In genomic region chr14:93959239-93960107, GRCh38 we compare ENCODE assay signal across 9 cellular contexts. TPM values are rescaled to one million over a fixed set of nuclear protein-coding genes. Genes with fewer than 3 reads are reported as not detected.
DNase-seq lines count a peak whose midpoint lies in the region; ATAC-seq, FAIRE-seq and TF ChIP-seq lines count a peak whose summit lies in the region.
"Had no signal": no experiment of that assay in that cellular context is flagged by ENCODE, and none has a peak within 500 bp of the region (broad histone marks: within the 10 kb centered on the region; RNA-seq: fewer than 3 reads in every experiment).

No MANE protein-coding gene starts in this region.

- no peaks in the 10 kb centered on the region for H3K9me1 ChIP-seq in keratinocyte (ENCODE audit: control insufficient read depth, extremely low read depth, insufficient read depth, low read length)

- no peak for TF ChIP-seq POLR2A in adrenal gland (IDR thresholded peaks at IDR 0.05)

- intact Hi-C loops in adrenal gland (cut with DNase I) = no loop called here

- WGBS in adrenal gland, 4 donors = 45 to 69% (median 59%) methylated on average over 13 to 23 of the region's 23 CpGs

- dilution Hi-C loops in keratinocyte (cut with MboI; ENCODE audit: extremely low pct_ligation_motif_present, low sequenced_read_pairs) = no loop called here

- H3K9ac ChIP-seq in BLaER1 = peak overlapping the region; percentile 49
- peak overlapping the region; percentile 64 for H3K9ac ChIP-seq in keratinocyte (ENCODE audit: control insufficient read depth, extremely low read depth, insufficient read depth, low read length)

- H3K27me3 ChIP-seq in BLaER1 = no peaks in the 10 kb centered on the region
- H3K27me3 ChIP-seq in adrenal gland = no peaks in the 10 kb centered on the region
- no peaks in the 10 kb centered on the region for H3K27me3 ChIP-seq in keratinocyte (ENCODE audit: control insufficient read depth, extremely low read depth, insufficient read depth, low read length)

- H3K4me1 ChIP-seq in BLaER1 (peaks cover 100% of the 10 kb centered on the region), adrenal gland (replicated peaks in 1 of 2) (peaks cover 9 to 18% of the 10 kb centered on the region in 2 donors), keratinocyte (ENCODE audit: control insufficient read depth, extremely low read depth, insufficient read depth, low read length) (peaks cover 19% of the 10 kb centered on the region)

- ATAC-seq in GM19438 (IDR thresholded peaks at IDR 0.05; ENCODE audit: low read depth, unreplicated experiment) (peak; percentile 53), HG03460 (IDR thresholded peaks at IDR 0.05; ENCODE audit: unreplicated experiment) (peak; percentile 64)

- H2AFZ ChIP-seq in keratinocyte (ENCODE audit: control insufficient read depth, low read length) = peak overlapping the region; percentile 34

- DNase-seq in SW480 (ENCODE audit: low spot score) (peak; percentile 99), adrenal gland (peak; percentile 70 to 94 (median 88)), keratinocyte (ENCODE audit: low read depth, low spot score) (peak; percentile 97), NCI-H345 (lab: John Stamatoyannopoulos, UW) (no peak)
- DNase-seq in stimulated activated CD4-positive, alpha-beta T cell treated with anti-CD3 and anti-CD28 coated beads, TNF-alpha, amount 100 ng/mL, for 4 hours (ENCODE audit: low read depth in 3 of 3) = peak; percentile 70 to 87 (median 81)

- H3K27ac ChIP-seq in BLaER1 = peak overlapping the region; percentile 88
- peak overlapping the region in 3 of 5 donors; percentile 17 to 75 (median 67) for H3K27ac ChIP-seq in adrenal gland
- H3K27ac ChIP-seq in keratinocyte (ENCODE audit: control insufficient read depth, insufficient read depth, low read length) = peak overlapping the region; percentile 94

- TF ChIP-seq CTCF in adrenal gland (IDR thresholded peaks at IDR 0.05) (no peak), keratinocyte (optimal IDR thresholded peaks at IDR 0.05 in 1 of 3, IDR thresholded peaks at IDR 0.05 in 1 of 3, conservative IDR thresholded peaks at IDR 0.05 in 1 of 3; ENCODE audit: extremely low read depth in 1 of 3, insufficient read depth in 2 of 3, low read length in 3 of 3) (no peak)

- no peaks in the 10 kb centered on the region for H4K20me1 ChIP-seq in BLaER1
- no peaks in the 10 kb centered on the region for H4K20me1 ChIP-seq in keratinocyte (ENCODE audit: control insufficient read depth, extremely low read depth, insufficient read depth, low read length)

- 0 out of 2 replicates have a peak overlapping the region, but pooled peaks have one; percentile 9 for H3K4me3 ChIP-seq in BLaER1
- H3K4me3 ChIP-seq in adrenal gland = no peak overlapping the region
- no peak overlapping the region for H3K4me3 ChIP-seq in keratinocyte (ENCODE audit: control insufficient read depth in 2 of 3, extremely low read depth in 1 of 3, insufficient read depth in 2 of 3, low read depth in 1 of 3, low read length in 3 of 3)

- H3K36me3 ChIP-seq in BLaER1 = no peaks in the 10 kb centered on the region
- no peaks in the 10 kb centered on the region for H3K36me3 ChIP-seq in adrenal gland (replicated peaks in 1 of 2)
- no peaks in the 10 kb centered on the region for H3K36me3 ChIP-seq in keratinocyte (ENCODE audit: control insufficient read depth in 2 of 2, extremely low read depth in 1 of 2, insufficient read depth in 2 of 2, low read length in 2 of 2)

- no peaks in the 10 kb centered on the region for H3K9me3 ChIP-seq in BLaER1
- no peaks in the 10 kb centered on the region for H3K9me3 ChIP-seq in adrenal gland (replicated peaks in 1 of 3)
- H3K9me3 ChIP-seq in keratinocyte (ENCODE audit: control insufficient read depth, low read depth, low read length) = no peaks in the 10 kb centered on the region

- H3K4me2 ChIP-seq in BLaER1 (peak overlapping the region; percentile 91), keratinocyte (ENCODE audit: control insufficient read depth, extremely low read depth, insufficient read depth, low read depth, low read length) (peak overlapping the region; percentile 75)

- FAIRE-seq in keratinocyte (lab: Jason Lieb, UNC) = peak; percentile 76

- H3K79me2 ChIP-seq in keratinocyte (ENCODE audit: control insufficient read depth, insufficient read depth, low read length) = no peaks in the 10 kb centered on the region

RNA-seq across cellular contexts. Expression of gene ASB2, which starts 16.9 kb away (rescaled TPM):
- total RNA-seq in adrenal gland = 1 to 10 TPM in 1 of 8 donors, under 1 TPM in 6, not detected in 1; 0.19 to 1.5 (median 0.47) TPM
- 1 to 10 TPM in 2 of 3 donors, under 1 TPM in 1; 0.44 to 3.5 (median 2.2) TPM for polyA plus RNA-seq in adrenal gland
- 0.31 to 1.7 TPM (median 0.56 TPM) in 3 replicates for polyA plus RNA-seq in keratinocyte
- polyA plus RNA-seq in keratinocyte (2011; ENCODE audit: low read depth) = 0.32 TPM
- 0.36 and 0.62 TPM in 2 replicates for polyA plus RNA-seq in keratinocyte (2011; cell fraction: cytosol; rRNA removed)
- 1.1 and 1.2 TPM in 2 replicates for polyA plus RNA-seq in keratinocyte (2011; cell fraction: nucleus; rRNA removed)
- 0.25 and 0.34 TPM in 2 replicates for polyA plus RNA-seq in keratinocyte (2012; ENCODE audit: low replicate concordance)
- polyA minus RNA-seq in keratinocyte = 0.10 to 0.66 TPM (median 0.13 TPM) in 3 replicates
- 0.96 TPM for polyA minus RNA-seq in keratinocyte (2011; cell fraction: cytosol; rRNA and poly(A)+ RNA removed)
- polyA minus RNA-seq in keratinocyte (2011; cell fraction: nucleus; rRNA and poly(A)+ RNA removed) = 0.23 and 0.74 TPM in 2 replicates
- total RNA-seq: NCI-H460 had no signal

RNA-seq across cellular contexts. Expression of gene FAM181A, which starts 32.3 kb away (rescaled TPM):
- not detected for total RNA-seq in adrenal gland
- polyA plus RNA-seq in adrenal gland (not detected), keratinocyte (0.04 TPM in 1 of 3 replicates, not detected in the others)
- polyA plus RNA-seq in keratinocyte (2011; ENCODE audit: low read depth) = not detected
- not detected in 2 replicates for polyA plus RNA-seq in keratinocyte (2011; cell fraction: cytosol; rRNA removed)
- not detected in 2 replicates for polyA plus RNA-seq in keratinocyte (2011; cell fraction: nucleus; rRNA removed)
- not detected in 2 replicates for polyA plus RNA-seq in keratinocyte (2012; ENCODE audit: low replicate concordance)
- polyA minus RNA-seq in keratinocyte = not detected in 3 replicates
- polyA minus RNA-seq in keratinocyte (2011; cell fraction: cytosol; rRNA and poly(A)+ RNA removed) = not detected
- polyA minus RNA-seq in keratinocyte (2011; cell fraction: nucleus; rRNA and poly(A)+ RNA removed) = not detected in 2 replicates
- total RNA-seq: NCI-H460 had no signal

RNA-seq across cellular contexts. Expression of gene CCDC197, which starts 37.6 kb away (rescaled TPM):
- total RNA-seq in adrenal gland = not detected
- polyA plus RNA-seq in adrenal gland (not detected), keratinocyte (not detected in 3 replicates)
- polyA plus RNA-seq in keratinocyte (2011; ENCODE audit: low read depth) = not detected
- not detected in 2 replicates for polyA plus RNA-seq in keratinocyte (2011; cell fraction: cytosol; rRNA removed)
- not detected in 2 replicates for polyA plus RNA-seq in keratinocyte (2011; cell fraction: nucleus; rRNA removed)
- not detected in 2 replicates for polyA plus RNA-seq in keratinocyte (2012; ENCODE audit: low replicate concordance)
- polyA minus RNA-seq in keratinocyte = not detected in 3 replicates
- polyA minus RNA-seq in keratinocyte (2011; cell fraction: cytosol; rRNA and poly(A)+ RNA removed) = not detected
- not detected in 2 replicates for polyA minus RNA-seq in keratinocyte (2011; cell fraction: nucleus; rRNA and poly(A)+ RNA removed)
- total RNA-seq: NCI-H460 had no signal
